In the genomic region with DNA sequence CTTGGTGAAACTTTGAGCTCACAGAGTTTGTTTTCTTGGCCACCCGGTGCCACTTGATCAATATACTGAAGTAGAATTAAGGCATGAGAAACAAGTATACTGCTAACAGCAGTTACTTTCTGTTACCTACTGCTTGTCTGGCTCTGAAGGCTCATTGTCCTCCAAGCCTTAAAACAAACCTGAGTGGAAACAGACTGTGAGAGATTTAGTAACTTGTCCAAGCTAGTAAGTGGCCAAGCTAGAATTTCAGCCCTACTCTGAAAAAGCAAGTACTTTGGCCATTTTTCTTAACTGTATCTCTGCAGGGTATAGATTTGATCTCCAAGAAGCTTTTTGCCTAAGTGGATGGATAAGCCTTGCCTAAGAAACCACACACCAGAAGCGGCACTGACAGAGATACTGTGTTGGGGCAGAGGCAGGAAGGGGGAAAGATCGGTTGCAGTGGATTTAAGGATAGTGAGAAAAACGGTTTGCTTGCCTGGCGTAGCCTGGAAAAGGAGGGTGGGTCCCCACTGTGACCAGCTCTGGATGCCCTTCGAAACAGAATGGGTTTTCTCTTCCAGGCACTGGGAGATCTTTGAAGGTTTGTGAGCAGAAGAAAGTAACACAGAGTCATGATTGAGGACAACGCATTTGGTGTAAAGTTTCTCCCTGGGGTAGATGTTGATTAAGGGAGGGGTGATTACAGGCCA, we compare ENCODE assay signal across 13 cellular contexts. TPM values are rescaled to one million over a fixed set of nuclear protein-coding genes. Genes with fewer than 3 reads are reported as not detected.
DNase-seq lines count a peak whose midpoint lies in the region; TF ChIP-seq lines count a peak whose summit lies in the region.
"Had no signal": no experiment of that assay in that cellular context is flagged by ENCODE, and none has a peak within 500 bp of the region (broad histone marks: within the 10 kb centered on the region; RNA-seq: fewer than 3 reads in every experiment).

No MANE protein-coding gene starts in this region.

- H3K27me3 Mint-ChIP-seq in T-helper 1 cell treated with Interleukin-12 subunit alpha and Interleukin-12 subunit beta and Interleukin-4 antibody, amounts not matched to agents 30 μg/mL and 1 μg/mL, for 36 hours (ENCODE audit: low read depth), result peaks cover 4% of the 10 kb centered on the region
- H3K27me3 Mint-ChIP-seq in IgD-negative memory B cell, result no peaks in the 10 kb centered on the region
- no peaks in the 10 kb centered on the region for H3K27me3 Mint-ChIP-seq in activated naive CD8-positive, alpha-beta T cell treated with anti-CD3 and anti-CD28 coated beads for 36 hours
- peaks cover 8% of the 10 kb centered on the region for H3K27me3 Mint-ChIP-seq in nephron progenitor cell (ENCODE audit: low read depth, poor library complexity)

- no peak for DNase-seq in T-helper 1 cell
- DNase-seq in activated naive CD8-positive, alpha-beta T cell treated with anti-CD3 and anti-CD28 coated beads for 36 hours, result no peak
- DNase-seq in nephron progenitor cell, result no peak
- no peak for DNase-seq in RKO (ENCODE audit: low spot score)
- DNase-seq in NCI-H748 treated with DMSO at 0.1 percent for 48 hours (lab: John Stamatoyannopoulos, UW), result no peak
- DNase-seq in AG08395 (ENCODE audit: low spot score), result no peak
- DNase-seq: activated CD8-positive, alpha-beta memory T cell treated with anti-CD3 and anti-CD28 coated beads, Interleukin-2, amount 50 U/mL, for 48 hours; dermis blood vessel endothelial cell; hypothalamus; left cardiac atrium; NK-92 treated with Interleukin-12 subunit alpha and Interleukin-12 subunit beta, amount 100 ng/mL, for 24 hours had no signal

- no peaks in the 10 kb centered on the region for H3K9me3 Mint-ChIP-seq in T-helper 1 cell treated with Interleukin-12 subunit alpha and Interleukin-12 subunit beta and Interleukin-4 antibody, amounts not matched to agents 30 μg/mL and 1 μg/mL, for 36 hours
- H3K9me3 Mint-ChIP-seq in IgD-negative memory B cell, result no peaks in the 10 kb centered on the region
- H3K9me3 Mint-ChIP-seq in activated naive CD8-positive, alpha-beta T cell treated with anti-CD3 and anti-CD28 coated beads for 36 hours, result no peaks in the 10 kb centered on the region
- H3K9me3 Mint-ChIP-seq in nephron progenitor cell, result no peaks in the 10 kb centered on the region

- H3K27ac Mint-ChIP-seq in T-helper 1 cell treated with Interleukin-12 subunit alpha and Interleukin-12 subunit beta and Interleukin-4 antibody, amounts not matched to agents 30 μg/mL and 1 μg/mL, for 36 hours, result peak overlapping the region; percentile 43
- H3K27ac Mint-ChIP-seq in IgD-negative memory B cell (peak overlapping the region in 2 of 3 donors; percentile 91 to 92), nephron progenitor cell (no peak overlapping the region)
- H3K27ac Mint-ChIP-seq in activated naive CD8-positive, alpha-beta T cell treated with anti-CD3 and anti-CD28 coated beads for 36 hours, result no peak overlapping the region

- no peak for TF ChIP-seq CTCF in nephron progenitor cell (IDR thresholded peaks at IDR 0.05)

- peaks cover 5% of the 10 kb centered on the region for H3K36me3 Mint-ChIP-seq in T-helper 1 cell treated with Interleukin-12 subunit alpha and Interleukin-12 subunit beta and Interleukin-4 antibody, amounts not matched to agents 30 μg/mL and 1 μg/mL, for 36 hours (ENCODE audit: low read depth)
- H3K36me3 Mint-ChIP-seq in IgD-negative memory B cell (no peaks in the 10 kb centered on the region), nephron progenitor cell (ENCODE audit: low read depth) (no peaks in the 10 kb centered on the region)
- peaks cover 2% of the 10 kb centered on the region for H3K36me3 Mint-ChIP-seq in activated naive CD8-positive, alpha-beta T cell treated with anti-CD3 and anti-CD28 coated beads for 36 hours

- H3K4me3 Mint-ChIP-seq in T-helper 1 cell treated with Interleukin-12 subunit alpha and Interleukin-12 subunit beta and Interleukin-4 antibody, amounts not matched to agents 30 μg/mL and 1 μg/mL, for 36 hours, result peak overlapping the region; percentile 66
- H3K4me3 Mint-ChIP-seq in IgD-negative memory B cell (peak overlapping the region; percentile 33 to 100 (median 71)), nephron progenitor cell (peak overlapping the region; percentile 60)
- peak overlapping the region; percentile 35 for H3K4me3 Mint-ChIP-seq in activated naive CD8-positive, alpha-beta T cell treated with anti-CD3 and anti-CD28 coated beads for 36 hours

- H3K4me1 Mint-ChIP-seq in T-helper 1 cell treated with Interleukin-12 subunit alpha and Interleukin-12 subunit beta and Interleukin-4 antibody, amounts not matched to agents 30 μg/mL and 1 μg/mL, for 36 hours (ENCODE audit: low read depth), result peaks cover 22% of the 10 kb centered on the region
- H3K4me1 Mint-ChIP-seq in IgD-negative memory B cell (peaks cover 12 to 25% (median 22%) of the 10 kb centered on the region in 3 donors), nephron progenitor cell (peaks cover 30% of the 10 kb centered on the region)
- peaks cover 26% of the 10 kb centered on the region for H3K4me1 Mint-ChIP-seq in activated naive CD8-positive, alpha-beta T cell treated with anti-CD3 and anti-CD28 coated beads for 36 hours

RNA-seq across cellular contexts. Expression of a gene that starts 2.1 kb away (rescaled TPM):
- polyA plus RNA-seq in IgD-negative memory B cell, result 8.3 TPM
- total RNA-seq in activated naive CD8-positive, alpha-beta T cell treated with anti-CD3 and anti-CD28 coated beads for 36 hours, result 10 to 100 TPM; 19.8 to 20.9 TPM

RNA-seq across cellular contexts. Expression of a gene that starts 8.0 kb away (rescaled TPM):
- 0.30 TPM for polyA plus RNA-seq in IgD-negative memory B cell
- total RNA-seq in activated naive CD8-positive, alpha-beta T cell treated with anti-CD3 and anti-CD28 coated beads for 36 hours, result under 1 TPM; 0.29 to 0.32 TPM

Comparison
In these comparisons a context has a peak if more than half of its experiments do, and no peak if none do; other contexts are left out.
1. H3K27ac Mint-ChIP-seq: peak in T-helper 1 cell treated with Interleukin-12 subunit alpha and Interleukin-12 subunit beta and Interleukin-4 antibody, amounts not matched to agents 30 μg/mL and 1 μg/mL, for 36 hours (single experiment) and IgD-negative memory B cell (2 of 3); none in activated naive CD8-positive, alpha-beta T cell treated with anti-CD3 and anti-CD28 coated beads for 36 hours (single experiment) and nephron progenitor cell (single experiment).
2. Peak in every context shown above with its lines, with median percentiles within 50 percentile points of each other: H3K4me3 Mint-ChIP-seq.